19 cellular contexts compared by ENCODE assay signal in genomic region chr7:78218051-78218450, GRCh38.
DNase-seq lines count a peak whose midpoint lies in the region; ATAC-seq and TF ChIP-seq lines count a peak whose summit lies in the region.
"Had no signal": no experiment of that assay in that cellular context is flagged by ENCODE, and none has a peak within 500 bp of the region (broad histone marks: within the 10 kb centered on the region; RNA-seq: fewer than 3 reads in every experiment).

No MANE protein-coding gene starts in this region.

- no peak overlapping the region for H3K4me2 ChIP-seq in mesendoderm (ENCODE audit: low read length)

- no peak overlapping the region for H2BK5ac ChIP-seq in mesendoderm (ENCODE audit: low read length)

- POLR2A ChIA-PET in naive thymus-derived CD4-positive, alpha-beta T cell (lab: Charles Lee): no interaction called here

- peaks cover 0 to 31% (median 22%) of the 10 kb centered on the region in 5 donors for H3K27me3 Mint-ChIP-seq in naive thymus-derived CD4-positive, alpha-beta T cell

- DNase-seq in EL (peak; percentile 68), LHCN-M2 (ENCODE audit: low read depth) (peak; percentile 26), fibroblast of mammary gland (ENCODE audit: low read depth) (peak; percentile 89), renal cortical epithelial cell (ENCODE audit: low read depth) (peak; percentile 35), NCI-H774 (lab: John Stamatoyannopoulos, UW) (no peak), mesendoderm (no peak)
- no peak for DNase-seq in naive thymus-derived CD4-positive, alpha-beta T cell
- DNase-seq: ACHN; CD4-positive, CD25-positive, alpha-beta regulatory T cell; DMS53; Karpas-422; NCI-H1105 treated with DMSO at 0.1 percent for 48 hours; NCI-H1694 treated with DMSO at 0.1 percent for 48 hours; NCI-H526 treated with DMSO at 0.1 percent for 48 hours; SHP77 had no signal

- peaks cover 0 to 7% (median 0%) of the 10 kb centered on the region in 11 donors for H3K9me3 Mint-ChIP-seq in naive thymus-derived CD4-positive, alpha-beta T cell

- no peak overlapping the region for H3K9ac ChIP-seq in mesendoderm (ENCODE audit: low read length)

- H2AK5ac ChIP-seq in mesendoderm (ENCODE audit: low read length): no peak overlapping the region

- no peak overlapping the region for H4K8ac ChIP-seq in mesendoderm (ENCODE audit: low read depth, low read length)

- H4K5ac ChIP-seq in mesendoderm (ENCODE audit: low read length): no peak overlapping the region

- no peak overlapping the region for H3K18ac ChIP-seq in mesendoderm (ENCODE audit: low read length)

- intact Hi-C loops in naive thymus-derived CD4-positive, alpha-beta T cell (cut with micrococcal nuclease): no loop called here

- H3K9me3 ChIP-seq in naive thymus-derived CD4-positive, alpha-beta T cell (ENCODE audit: control insufficient read depth in 2 of 3, low read length in 3 of 3): no peaks in the 10 kb centered on the region
- H3K9me3 ChIP-seq: HAP-1 had no signal

- no peak overlapping the region for H3K27ac ChIP-seq in naive thymus-derived CD4-positive, alpha-beta T cell (ENCODE audit: low read depth, low read length)
- H3K27ac ChIP-seq in mesendoderm (ENCODE audit: low read depth, low read length): no peak overlapping the region

- no peak overlapping the region for H2BK15ac ChIP-seq in mesendoderm (replicated peaks; ENCODE audit: low read depth)

- H3K79me1 ChIP-seq in mesendoderm (ENCODE audit: low read length): no peaks in the 10 kb centered on the region

- no peaks in the 10 kb centered on the region for H3K27me3 ChIP-seq in naive thymus-derived CD4-positive, alpha-beta T cell (ENCODE audit: control insufficient read depth in 2 of 2, insufficient read depth in 2 of 2, low read length in 2 of 2)
- H3K27me3 ChIP-seq in mesendoderm (ENCODE audit: insufficient read depth, low read length, poor library complexity): no peaks in the 10 kb centered on the region

- CTCF ChIA-PET in naive thymus-derived CD4-positive, alpha-beta T cell (lab: Charles Lee): no interaction called here

- H3K4me3 ChIP-seq in fibroblast of mammary gland (ENCODE audit: control insufficient read depth, low read depth, low read length): no peak overlapping the region
- no peak overlapping the region for H3K4me3 ChIP-seq in naive thymus-derived CD4-positive, alpha-beta T cell (ENCODE audit: low read length)
- H3K4me3 ChIP-seq in mesendoderm (ENCODE audit: low read length): no peak overlapping the region
- H3K4me3 ChIP-seq: GM12878, HAP-1 had no signal

- H3K4ac ChIP-seq in mesendoderm (ENCODE audit: low read depth, low read length): no peak overlapping the region

- H3K4me1 ChIP-seq in naive thymus-derived CD4-positive, alpha-beta T cell (ENCODE audit: control insufficient read depth in 2 of 2, insufficient read depth in 2 of 2, low read length in 2 of 2): no peaks in the 10 kb centered on the region
- H3K4me1 ChIP-seq in mesendoderm (ENCODE audit: control insufficient read depth, low read depth, low read length): no peaks in the 10 kb centered on the region
- H3K4me1 ChIP-seq: HAP-1 had no signal

- no peak for ATAC-seq in HG03159 (IDR thresholded peaks at IDR 0.05; ENCODE audit: unreplicated experiment)
- ATAC-seq in naive thymus-derived CD4-positive, alpha-beta T cell: no peak
- ATAC-seq: GM12878 had no signal

- no peaks in the 10 kb centered on the region for H3K79me2 ChIP-seq in mesendoderm (ENCODE audit: control insufficient read depth, insufficient read depth, low read length)

- no CpG with 5 or more reads among the region's 1 CpG for WGBS in mesendoderm (ENCODE audit: extremely low coverage, insufficient coverage, low lambda C conversion rate)

- H3K36me3 ChIP-seq in naive thymus-derived CD4-positive, alpha-beta T cell (ENCODE audit: control insufficient read depth in 2 of 3, insufficient read depth in 3 of 3, low read length in 3 of 3): no peaks in the 10 kb centered on the region
- H3K36me3 ChIP-seq in mesendoderm (ENCODE audit: control insufficient read depth, insufficient read depth, low read length): no peaks in the 10 kb centered on the region
- H3K36me3 ChIP-seq: HAP-1 had no signal

- H3K4me3 Mint-ChIP-seq in naive thymus-derived CD4-positive, alpha-beta T cell: no peak overlapping the region
- H3K4me3 Mint-ChIP-seq: B cell; CD4-positive, CD25-positive, alpha-beta regulatory T cell had no signal

- no peak overlapping the region for H3K27ac Mint-ChIP-seq in naive thymus-derived CD4-positive, alpha-beta T cell
- H3K27ac Mint-ChIP-seq: B cell; CD4-positive, CD25-positive, alpha-beta regulatory T cell had no signal

- H3K4me1 Mint-ChIP-seq in naive thymus-derived CD4-positive, alpha-beta T cell: no peaks in the 10 kb centered on the region
- H3K4me1 Mint-ChIP-seq: B cell; CD4-positive, CD25-positive, alpha-beta regulatory T cell had no signal

- H2BK120ac ChIP-seq in mesendoderm (ENCODE audit: low read depth, low read length): no peak overlapping the region

- TF ChIP-seq CTCF in fibroblast of mammary gland (conservative IDR thresholded peaks at IDR 0.05; ENCODE audit: control insufficient read depth, insufficient read depth, low read depth, low read length): no peak

- no peak overlapping the region for H3K23ac ChIP-seq in mesendoderm (ENCODE audit: low read length)

- no peak overlapping the region for H3K56ac ChIP-seq in mesendoderm (ENCODE audit: low read length)

- H3K36me3 Mint-ChIP-seq in naive thymus-derived CD4-positive, alpha-beta T cell: no peaks in the 10 kb centered on the region
- H3K36me3 Mint-ChIP-seq: CD4-positive, CD25-positive, alpha-beta regulatory T cell had no signal

Comparison
In these comparisons a context has a peak if more than half of its experiments do, and no peak if none do; other contexts are left out.
1. DNase-seq: peak in EL (single experiment), LHCN-M2 (single experiment), fibroblast of mammary gland (single experiment) and renal cortical epithelial cell (single experiment); none in naive thymus-derived CD4-positive, alpha-beta T cell (0 of 9), NCI-H774 (single experiment) and mesendoderm (single experiment).